In genomic region chr18:54743596-54743995, GRCh38 we compare ENCODE assay signal across 19 cellular contexts.
"Had no signal": no experiment of that assay in that cellular context is flagged by ENCODE, and none has a peak within 500 bp of the region (broad histone marks: within the 10 kb centered on the region; RNA-seq: fewer than 3 reads in every experiment).

No MANE protein-coding gene starts in this region.

- H3K27ac Mint-ChIP-seq: activated CD4-positive, alpha-beta memory T cell treated with anti-CD3 and anti-CD28 coated beads for 36 hours; activated CD4-positive, alpha-beta T cell treated with anti-CD3 and anti-CD28 coated beads for 36 hours; activated naive CD8-positive, alpha-beta T cell; mesothelial cell of epicardium; nephron progenitor cell; progenitor cell of endocrine pancreas; stimulated activated naive CD8-positive, alpha-beta T cell treated with anti-CD3 and anti-CD28 coated beads, Interleukin-15, amount 100 ng/mL, for 72 hours; WTC11 had no signal

- H3K4me3 ChIP-seq: gastrocnemius medialis, lower lobe of right lung, suprapubic skin, transverse colon, vagina had no signal

- H3K27me3 Mint-ChIP-seq: activated CD4-positive, alpha-beta memory T cell treated with anti-CD3 and anti-CD28 coated beads for 36 hours; activated CD4-positive, alpha-beta T cell treated with anti-CD3 and anti-CD28 coated beads for 36 hours; progenitor cell of endocrine pancreas; stimulated activated naive CD8-positive, alpha-beta T cell treated with anti-CD3 and anti-CD28 coated beads, Interleukin-15, amount 100 ng/mL, for 72 hours had no signal

- ATAC-seq: activated CD4-positive, alpha-beta T cell treated with anti-CD3 and anti-CD28 coated beads for 36 hours; gastrocnemius medialis; left colon; stimulated activated naive CD8-positive, alpha-beta T cell treated with anti-CD3 and anti-CD28 coated beads, Interleukin-15, amount 100 ng/mL, for 72 hours; WTC11 had no signal

- H3K4me1 ChIP-seq: gastrocnemius medialis, lower lobe of right lung, vagina had no signal

- H3K9me3 ChIP-seq: gastrocnemius medialis, lower lobe of right lung, suprapubic skin, transverse colon, vagina had no signal

- H3K36me3 ChIP-seq: gastrocnemius medialis, lower lobe of right lung, suprapubic skin, transverse colon, vagina had no signal

- H3K4me1 Mint-ChIP-seq: activated CD4-positive, alpha-beta T cell treated with anti-CD3 and anti-CD28 coated beads for 36 hours; mesothelial cell of epicardium; nephron progenitor cell; stimulated activated naive CD8-positive, alpha-beta T cell treated with anti-CD3 and anti-CD28 coated beads, Interleukin-15, amount 100 ng/mL, for 72 hours; WTC11 had no signal

- H3K36me3 Mint-ChIP-seq: activated CD4-positive, alpha-beta memory T cell treated with anti-CD3 and anti-CD28 coated beads for 36 hours; activated naive CD8-positive, alpha-beta T cell; mesothelial cell of epicardium; WTC11 had no signal

- H3K27ac ChIP-seq: gastrocnemius medialis, lower lobe of right lung, suprapubic skin, transverse colon, vagina had no signal

- H3K4me3 Mint-ChIP-seq: activated CD4-positive, alpha-beta memory T cell treated with anti-CD3 and anti-CD28 coated beads for 36 hours; activated CD4-positive, alpha-beta T cell treated with anti-CD3 and anti-CD28 coated beads for 36 hours; activated naive CD8-positive, alpha-beta T cell; mesothelial cell of epicardium; nephron progenitor cell; stimulated activated naive CD8-positive, alpha-beta T cell treated with anti-CD3 and anti-CD28 coated beads, Interleukin-15, amount 100 ng/mL, for 72 hours; WTC11 had no signal

- H3K27me3 ChIP-seq: gastrocnemius medialis, suprapubic skin, transverse colon, vagina had no signal

- DNase-seq: activated CD4-positive, alpha-beta memory T cell treated with anti-CD3 and anti-CD28 coated beads for 36 hours; activated CD4-positive, alpha-beta T cell treated with anti-CD3 and anti-CD28 coated beads for 36 hours; activated T-cell treated with anti-CD3 and anti-CD28 coated beads for 4 hours; amniotic stem cell; effector CD4-positive, alpha-beta T cell; gastrocnemius medialis; left colon; lower lobe of right lung; nephron progenitor cell; right cardiac atrium; stimulated activated CD4-positive, alpha-beta T cell treated with anti-CD3 and anti-CD28 coated beads, Interleukin-2, amount 100 ng/mL, for 48 hours; stimulated activated naive CD8-positive, alpha-beta T cell treated with anti-CD3 and anti-CD28 coated beads, Interleukin-15, amount 100 ng/mL, for 72 hours; transverse colon had no signal

- H3K9me3 Mint-ChIP-seq: activated CD4-positive, alpha-beta memory T cell treated with anti-CD3 and anti-CD28 coated beads for 36 hours; mesothelial cell of epicardium; nephron progenitor cell; stimulated activated naive CD8-positive, alpha-beta T cell treated with anti-CD3 and anti-CD28 coated beads, Interleukin-15, amount 100 ng/mL, for 72 hours had no signal
